ENCODE assay signal across 8 cellular contexts in the genomic region with DNA sequence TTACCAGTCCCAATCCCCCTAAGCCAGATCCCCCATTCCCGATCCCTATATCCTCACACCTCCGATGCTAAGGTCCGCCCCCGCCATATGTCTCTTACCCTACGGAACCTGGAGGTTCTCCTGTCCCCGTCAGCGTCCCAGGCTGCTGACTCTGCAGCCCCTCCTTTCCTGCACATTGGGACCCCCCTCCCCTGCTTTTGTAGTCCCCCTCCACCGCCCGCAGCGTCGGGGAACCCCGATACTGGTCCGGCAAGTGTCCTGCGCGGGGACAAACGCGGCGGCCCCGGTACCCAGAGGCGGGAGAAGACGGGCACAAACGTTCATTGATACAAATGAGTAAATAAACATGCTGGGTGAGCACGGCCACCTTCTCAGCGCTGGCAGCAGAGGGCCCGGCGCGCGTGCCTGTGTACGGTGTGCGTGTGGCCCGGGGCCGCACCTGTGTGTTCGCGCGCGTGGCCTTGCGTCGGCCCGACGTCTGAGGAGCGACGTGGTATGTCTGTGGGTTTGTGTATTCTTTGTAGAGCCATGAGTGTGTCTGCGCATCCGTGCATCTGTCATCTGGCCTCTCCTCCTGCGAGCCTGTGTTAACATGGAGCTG. TPM values are rescaled to one million over a fixed set of nuclear protein-coding genes. Genes with fewer than 3 reads are reported as not detected.
DNase-seq lines count a peak whose midpoint lies in the region; ATAC-seq, FAIRE-seq and TF ChIP-seq lines count a peak whose summit lies in the region.

No MANE protein-coding gene starts in this region.

- no peaks in the 10 kb centered on the region for H3K36me3 Mint-ChIP-seq in astrocyte (ENCODE audit: low read depth, unreplicated experiment)

- FAIRE-seq in astrocyte (lab: Jason Lieb, UNC) (no peak), keratinocyte (lab: Jason Lieb, UNC) (no peak)

- CTCF ChIA-PET in AG04449 (lab: Yijun Ruan, JAX) = interaction anchor here (0.6 to 10.9 kb wide), 62 partner anchors 8 to 620 kb away, joined by 3 to 322 read pairs (median 4); no protein-coding TSS in a partner anchor

- H3K9me3 ChIP-seq in astrocyte (ENCODE audit: insufficient read depth, low read depth, low read length) (peaks cover 4% of the 10 kb centered on the region), keratinocyte (ENCODE audit: control insufficient read depth, low read depth, low read length) (no peaks in the 10 kb centered on the region)

- TF ChIP-seq CTCF in AG04449 (IDR thresholded peaks at IDR 0.05; ENCODE audit: insufficient read depth, low read length, missing control alignments) = no peak
- no peak for TF ChIP-seq CTCF in astrocyte (IDR thresholded peaks at IDR 0.05; ENCODE audit: insufficient read depth, low read depth, low read length)
- no peak for TF ChIP-seq CTCF in keratinocyte (optimal IDR thresholded peaks at IDR 0.05 in 1 of 3, IDR thresholded peaks at IDR 0.05 in 1 of 3, conservative IDR thresholded peaks at IDR 0.05 in 1 of 3; ENCODE audit: extremely low read depth in 1 of 3, insufficient read depth in 2 of 3, low read length in 3 of 3)

- peak overlapping the region; percentile 37 for H3K27ac Mint-ChIP-seq in astrocyte (ENCODE audit: unreplicated experiment)
- no peak overlapping the region for H3K27ac Mint-ChIP-seq in stimulated activated naive CD8-positive, alpha-beta T cell treated with anti-CD3 and anti-CD28 coated beads, Interleukin-15, amount 100 ng/mL, for 72 hours

- H3K4me2 ChIP-seq in astrocyte (ENCODE audit: low read length) = peak overlapping the region; percentile 94
- peak overlapping the region; percentile 57 for H3K4me2 ChIP-seq in keratinocyte (ENCODE audit: control insufficient read depth, extremely low read depth, insufficient read depth, low read depth, low read length)

- no peaks in the 10 kb centered on the region for H4K20me1 ChIP-seq in astrocyte (ENCODE audit: insufficient read depth, low read length)
- H4K20me1 ChIP-seq in keratinocyte (ENCODE audit: control insufficient read depth, extremely low read depth, insufficient read depth, low read length) = no peaks in the 10 kb centered on the region

- peaks cover 10% of the 10 kb centered on the region for H3K9me3 Mint-ChIP-seq in astrocyte (ENCODE audit: unreplicated experiment)
- H3K9me3 Mint-ChIP-seq in stimulated activated naive CD8-positive, alpha-beta T cell treated with anti-CD3 and anti-CD28 coated beads, Interleukin-15, amount 100 ng/mL, for 72 hours = no peaks in the 10 kb centered on the region

- H3K36me3 ChIP-seq in astrocyte (ENCODE audit: insufficient read depth, low read length) (no peaks in the 10 kb centered on the region), keratinocyte (ENCODE audit: control insufficient read depth in 2 of 2, extremely low read depth in 1 of 2, insufficient read depth in 2 of 2, low read length in 2 of 2) (no peaks in the 10 kb centered on the region)

- peaks cover 71% of the 10 kb centered on the region for H3K27me3 Mint-ChIP-seq in astrocyte (ENCODE audit: low read depth, unreplicated experiment)
- H3K27me3 Mint-ChIP-seq in stimulated activated naive CD8-positive, alpha-beta T cell treated with anti-CD3 and anti-CD28 coated beads, Interleukin-15, amount 100 ng/mL, for 72 hours = peaks cover 96% of the 10 kb centered on the region

- H3K4me3 ChIP-seq in AG04449 (ENCODE audit: low read depth, low read length) = peak overlapping the region; percentile 54
- peak overlapping the region; percentile 48 for H3K4me3 ChIP-seq in astrocyte (ENCODE audit: insufficient read depth, low read depth, low read length)
- H3K4me3 ChIP-seq in keratinocyte (ENCODE audit: control insufficient read depth in 2 of 3, extremely low read depth in 1 of 3, insufficient read depth in 2 of 3, low read depth in 1 of 3, low read length in 3 of 3) = peak overlapping the region; percentile 4 to 58 (median 16)

- peaks cover 69% of the 10 kb centered on the region for H3K27me3 ChIP-seq in astrocyte (ENCODE audit: insufficient read depth, low read length)
- H3K27me3 ChIP-seq in keratinocyte (ENCODE audit: control insufficient read depth, extremely low read depth, insufficient read depth, low read length) = peaks cover 53% of the 10 kb centered on the region

- no peaks in the 10 kb centered on the region for H3K79me2 ChIP-seq in astrocyte (ENCODE audit: insufficient read depth, low read length)
- H3K79me2 ChIP-seq in keratinocyte (ENCODE audit: control insufficient read depth, insufficient read depth, low read length) = no peaks in the 10 kb centered on the region

- H3K4me3 Mint-ChIP-seq in astrocyte (ENCODE audit: unreplicated experiment) = peak overlapping the region; percentile 86
- peak overlapping the region; percentile 82 to 92 for H3K4me3 Mint-ChIP-seq in stimulated activated naive CD8-positive, alpha-beta T cell treated with anti-CD3 and anti-CD28 coated beads, Interleukin-15, amount 100 ng/mL, for 72 hours

- H3K4me1 Mint-ChIP-seq in astrocyte (ENCODE audit: low read depth, unreplicated experiment) = peaks cover 8% of the 10 kb centered on the region
- H3K4me1 Mint-ChIP-seq in stimulated activated naive CD8-positive, alpha-beta T cell treated with anti-CD3 and anti-CD28 coated beads, Interleukin-15, amount 100 ng/mL, for 72 hours = peaks cover 54% of the 10 kb centered on the region

- H3K9ac ChIP-seq in astrocyte (ENCODE audit: low read length) = no peak overlapping the region
- H3K9ac ChIP-seq in keratinocyte (ENCODE audit: control insufficient read depth, extremely low read depth, insufficient read depth, low read length) = no peak overlapping the region

- ATAC-seq in HG03378 (IDR thresholded peaks at IDR 0.05; ENCODE audit: unreplicated experiment) (peak; percentile 7), GM18520 (IDR thresholded peaks at IDR 0.05; ENCODE audit: unreplicated experiment) (no peak), GM21360 (IDR thresholded peaks at IDR 0.05; ENCODE audit: unreplicated experiment) (no peak)
- peak; percentile 39 for ATAC-seq in stimulated activated naive CD8-positive, alpha-beta T cell treated with anti-CD3 and anti-CD28 coated beads, Interleukin-15, amount 100 ng/mL, for 72 hours

- peak overlapping the region; percentile 35 for H2AFZ ChIP-seq in astrocyte (ENCODE audit: low read depth, low read length)
- no peak overlapping the region for H2AFZ ChIP-seq in keratinocyte (ENCODE audit: control insufficient read depth, low read length)

- DNase-seq in AG04449 (ENCODE audit: low read depth, low spot score) (no peak), astrocyte (ENCODE audit: low read depth) (no peak), keratinocyte (ENCODE audit: low read depth, low spot score) (no peak), NCI-H446 (lab: John Stamatoyannopoulos, UW) (no peak)
- DNase-seq in stimulated activated naive CD8-positive, alpha-beta T cell treated with anti-CD3 and anti-CD28 coated beads, Interleukin-15, amount 100 ng/mL, for 72 hours = no peak

- no peaks in the 10 kb centered on the region for H3K9me1 ChIP-seq in keratinocyte (ENCODE audit: control insufficient read depth, extremely low read depth, insufficient read depth, low read length)

- H3K4me1 ChIP-seq in astrocyte (ENCODE audit: insufficient read depth, low read length) (peaks cover 31% of the 10 kb centered on the region), keratinocyte (ENCODE audit: control insufficient read depth, extremely low read depth, insufficient read depth, low read length) (peaks cover 28% of the 10 kb centered on the region)

- dilution Hi-C loops in keratinocyte (cut with MboI; ENCODE audit: extremely low pct_ligation_motif_present, low sequenced_read_pairs) = no loop called here

- H3K27ac ChIP-seq in astrocyte (ENCODE audit: low read depth, low read length) (no peak overlapping the region), keratinocyte (ENCODE audit: control insufficient read depth, insufficient read depth, low read length) (no peak overlapping the region)

- POLR2A ChIA-PET in AG04449 (lab: Yijun Ruan, JAX) = no interaction called here

RNA-seq across cellular contexts. Expression of a gene that starts 2.0 kb away (rescaled TPM):
- 0.77 and 1.2 TPM in 2 replicates for total RNA-seq in astrocyte
- 0.75 to 1.8 TPM (median 1.2 TPM) in 3 replicates for polyA plus RNA-seq in keratinocyte
- 4.3 TPM for polyA plus RNA-seq in keratinocyte (2011; ENCODE audit: low read depth)
- polyA plus RNA-seq in keratinocyte (2011; cell fraction: cytosol; rRNA removed) = 0.45 and 0.74 TPM in 2 replicates
- polyA plus RNA-seq in keratinocyte (2011; cell fraction: nucleus; rRNA removed) = 5.3 and 5.9 TPM in 2 replicates
- polyA plus RNA-seq in keratinocyte (2012; ENCODE audit: low replicate concordance) = 1.3 and 6.0 TPM in 2 replicates
- 1.1 to 2.4 TPM (median 1.4 TPM) in 3 replicates for polyA minus RNA-seq in keratinocyte
- 1.2 TPM for polyA minus RNA-seq in keratinocyte (2011; cell fraction: cytosol; rRNA and poly(A)+ RNA removed)
- polyA minus RNA-seq in keratinocyte (2011; cell fraction: nucleus; rRNA and poly(A)+ RNA removed) = 3.3 and 3.5 TPM in 2 replicates

Comparison
In these comparisons a context has a peak if more than half of its experiments do, and no peak if none do; other contexts are left out.
1. ATAC-seq: peak in HG03378 (single experiment) and stimulated activated naive CD8-positive, alpha-beta T cell treated with anti-CD3 and anti-CD28 coated beads, Interleukin-15, amount 100 ng/mL, for 72 hours (single experiment); none in GM18520 (single experiment) and GM21360 (single experiment).
2. Peak in every context shown above with its lines, with median percentiles within 50 percentile points of each other: H3K4me3 ChIP-seq.